Comparison of ENCODE assay signal across 8 cellular contexts in the genomic region with DNA sequence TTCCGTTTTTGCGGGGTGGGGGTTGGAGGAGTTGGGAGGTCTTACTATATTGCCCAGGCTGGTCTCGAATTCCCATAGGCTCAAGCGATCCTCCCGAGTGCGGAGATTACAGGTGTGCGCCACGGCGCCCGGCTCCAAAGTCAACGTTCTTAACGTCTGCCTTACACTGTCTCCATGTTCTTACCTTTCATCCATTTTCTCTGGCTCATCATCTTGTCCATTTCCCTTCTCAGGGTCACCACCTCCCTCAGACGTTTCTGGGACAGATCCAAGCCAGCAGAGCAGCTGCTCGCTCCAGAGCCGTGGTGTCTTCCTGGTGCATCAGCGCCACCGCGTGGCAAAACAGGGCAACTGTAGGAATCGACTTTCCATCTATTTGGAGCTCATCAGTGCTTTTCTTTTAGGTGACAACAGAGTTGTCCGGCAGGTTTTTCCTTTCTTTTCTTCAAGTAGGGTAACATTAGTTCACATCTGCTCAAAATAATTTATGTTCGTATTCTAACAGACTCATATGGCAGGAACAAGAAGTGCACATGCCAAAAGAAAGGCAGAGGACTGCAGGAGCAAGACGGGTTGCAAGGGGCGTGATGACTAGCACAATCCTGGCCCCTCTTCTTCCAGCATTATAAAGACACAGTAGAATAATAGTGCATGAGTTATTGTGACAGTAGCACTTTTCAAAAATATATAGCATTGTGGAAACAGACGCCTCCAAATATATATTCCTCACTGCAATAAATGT.
DNase-seq lines count a peak whose midpoint lies in the region; ATAC-seq and TF ChIP-seq lines count a peak whose summit lies in the region.

No MANE protein-coding gene starts in this region.

- no peaks in the 10 kb centered on the region for H3K9me3 ChIP-seq in left ventricle myocardium inferior (replicated peaks)
- H3K9me3 ChIP-seq in upper lobe of left lung, result no peaks in the 10 kb centered on the region

- ATAC-seq in HG02571 (IDR thresholded peaks at IDR 0.05; ENCODE audit: unreplicated experiment) (peak; percentile 86), upper lobe of left lung (ENCODE audit: low FRiP score in 2 of 2) (peak; percentile 87 to 94)

- H3K36me3 ChIP-seq in left ventricle myocardium inferior, result no peaks in the 10 kb centered on the region
- H3K36me3 ChIP-seq in upper lobe of left lung, result no peaks in the 10 kb centered on the region

- TF ChIP-seq POLR2A in upper lobe of left lung (IDR thresholded peaks at IDR 0.05), result no peak

- 12 to 14% methylated on average over 22 of the region's 24 CpGs for WGBS in upper lobe of left lung, 2 donors

- TF ChIP-seq EP300 in upper lobe of left lung (IDR thresholded peaks at IDR 0.05), result no peak

- H3K27me3 ChIP-seq in left ventricle myocardium inferior (ENCODE audit: low read depth), result peaks cover 16% of the 10 kb centered on the region
- H3K27me3 ChIP-seq in upper lobe of left lung, result no peaks in the 10 kb centered on the region

- H3K27ac ChIP-seq in left ventricle myocardium inferior (replicated peaks) (no peak overlapping the region), upper lobe of left lung (no peak overlapping the region)

- H3K4me1 ChIP-seq in left ventricle myocardium inferior, result peaks cover 8% of the 10 kb centered on the region
- peaks cover 3 to 14% (median 8%) of the 10 kb centered on the region in 4 donors for H3K4me1 ChIP-seq in upper lobe of left lung

- no peak for DNase-seq in GM12864 (ENCODE audit: low read depth)
- DNase-seq in MV-4-11 (lab: John Stamatoyannopoulos, UW), result peak; percentile 61
- DNase-seq in T-helper 1 cell, result peak; percentile 40 to 67 (median 58)
- DNase-seq in amniotic epithelial cell (ENCODE audit: low read depth), result peak; percentile 70
- DNase-seq in left ventricle myocardium inferior, result peak; percentile 79
- peak; percentile 94 for DNase-seq in posterior vena cava (ENCODE audit: low spot score)
- DNase-seq in upper lobe of left lung, result peak; percentile 53 to 85

- intact Hi-C loops in left ventricle myocardium inferior (cut with micrococcal nuclease), result loop anchor here (2.0 kb wide), 1 partner anchor 216 kb away; no protein-coding TSS in a partner anchor
- intact Hi-C loops in posterior vena cava (cut with DNase I), result loop anchor here (5.0 kb wide), 1 partner anchor 212 kb away; no protein-coding TSS in a partner anchor

- TF ChIP-seq CTCF in GM12864 (IDR thresholded peaks at IDR 0.05; ENCODE audit: low read depth, low read length, missing control alignments), result peak; percentile 90
- TF ChIP-seq CTCF in left ventricle myocardium inferior (IDR thresholded peaks at IDR 0.05; ENCODE audit: borderline replicate concordance), result peak; percentile 95
- peak; percentile 80 to 92 (median 88) for TF ChIP-seq CTCF in upper lobe of left lung (IDR thresholded peaks at IDR 0.05)

- H3K4me3 ChIP-seq in GM12864 (ENCODE audit: low read depth, low read length) (peak overlapping the region; percentile 55), left ventricle myocardium inferior (peak overlapping the region; percentile 59), upper lobe of left lung (peak overlapping the region in 3 of 4 donors; percentile 21 to 48 (median 43))
